2 cellular contexts compared by ENCODE assay signal in genomic region chr2:219897456-219897855, GRCh38.
TF ChIP-seq lines count a peak whose summit lies in the region.

No MANE protein-coding gene starts in this region.

TF ChIP-seq in GM23338, 12 proteins besides CTCF, POLR2A, EP300 and RAD21 (continued from another document):
- no peak for TF ChIP-seq POLR2AphosphoS5 (IDR thresholded peaks at IDR 0.05; ENCODE audit: low read depth)

TF ChIP-seq in SK-N-SH, 30 proteins besides CTCF, POLR2A, EP300 and RAD21 (continued from another document):
- TF ChIP-seq TAF1 (IDR thresholded peaks at IDR 0.05; ENCODE audit: borderline replicate concordance, low read depth, low read length) (no peak), SMC3 (IDR thresholded peaks at IDR 0.05; ENCODE audit: low read depth, low read length) (no peak), GABPA (IDR thresholded peaks at IDR 0.05; ENCODE audit: low read depth) (no peak), FOXJ3 (CRISPR knock-in tag; IDR thresholded peaks at IDR 0.05) (no peak), ELF1 (IDR thresholded peaks at IDR 0.05) (no peak), USF1 (IDR thresholded peaks at IDR 0.05; ENCODE audit: borderline replicate concordance, low read depth) (no peak), RFX5 (IDR thresholded peaks at IDR 0.05; ENCODE audit: low read length) (no peak)
